ENCODE assay signal across 18 cellular contexts in genomic region chr2:131113566-131114227, GRCh38. TPM values are rescaled to one million over a fixed set of nuclear protein-coding genes. Genes with fewer than 3 reads are reported as not detected.
DNase-seq lines count a peak whose midpoint lies in the region; ATAC-seq and TF ChIP-seq lines count a peak whose summit lies in the region.
"Had no signal": no experiment of that assay in that cellular context is flagged by ENCODE, and none has a peak within 500 bp of the region (broad histone marks: within the 10 kb centered on the region; RNA-seq: fewer than 3 reads in every experiment).

No MANE protein-coding gene starts in this region.

- peak overlapping the region; percentile 46 for H3K27ac Mint-ChIP-seq in activated CD4-positive, alpha-beta T cell treated with anti-CD3 and anti-CD28 coated beads, Interleukin-2, amount 10 ng/mL, durations not matched to agents 7 days and 5 days
- H3K27ac Mint-ChIP-seq in stimulated activated naive B cell treated with anti-CD40 and anti-IgM and Interleukin-4, amounts not matched to agents 10 μg/mL and 1 μg/mL and 100 μg/mL, for 72 hours: peak overlapping the region; percentile 37

- peak overlapping the region; percentile 59 for H3K4me2 ChIP-seq in Loucy (ENCODE audit: low read depth, low read length, poor library complexity, severe bottlenecking)

- no peak overlapping the region for H3K4me3 Mint-ChIP-seq in activated CD4-positive, alpha-beta T cell treated with anti-CD3 and anti-CD28 coated beads, Interleukin-2, amount 10 ng/mL, durations not matched to agents 7 days and 5 days
- H3K4me3 Mint-ChIP-seq in stimulated activated naive B cell treated with anti-CD40 and anti-IgM and Interleukin-4, amounts not matched to agents 10 μg/mL and 1 μg/mL and 100 μg/mL, for 72 hours: no peak overlapping the region

- peaks cover 50% of the 10 kb centered on the region for H3K4me1 Mint-ChIP-seq in activated CD4-positive, alpha-beta T cell treated with anti-CD3 and anti-CD28 coated beads, Interleukin-2, amount 10 ng/mL, durations not matched to agents 7 days and 5 days
- peaks cover 26 to 55% of the 10 kb centered on the region in 2 donors for H3K4me1 Mint-ChIP-seq in stimulated activated naive B cell treated with anti-CD40 and anti-IgM and Interleukin-4, amounts not matched to agents 10 μg/mL and 1 μg/mL and 100 μg/mL, for 72 hours

- H3K9me3 ChIP-seq in Loucy (ENCODE audit: insufficient read depth, low read depth, low read length) (no peaks in the 10 kb centered on the region), BE2C (no peaks in the 10 kb centered on the region)
- H3K9me3 ChIP-seq: MG63 had no signal

- peaks cover 4% of the 10 kb centered on the region; the same call in 1 of the 2 replicates for H3K36me3 ChIP-seq in Loucy (ENCODE audit: insufficient read depth, low read length)
- no peaks in the 10 kb centered on the region for H3K36me3 ChIP-seq in BE2C

- CTCF ChIA-PET in activated CD4-positive, alpha-beta T cell treated with anti-CD3 and anti-CD28 coated beads, Interleukin-2, amount 10 ng/mL, durations not matched to agents 7 days and 5 days (lab: Charles Lee): interaction anchor here (1.0 to 1.7 kb wide), 2 partner anchors 12 to 20 kb away, joined by 4 to 5 read pairs; partner anchors contain the start of gene FAM168B

- H3K9me3 Mint-ChIP-seq in activated CD4-positive, alpha-beta T cell treated with anti-CD3 and anti-CD28 coated beads, Interleukin-2, amount 10 ng/mL, durations not matched to agents 7 days and 5 days: peaks cover 12% of the 10 kb centered on the region
- H3K9me3 Mint-ChIP-seq in stimulated activated naive B cell treated with anti-CD40 and anti-IgM and Interleukin-4, amounts not matched to agents 10 μg/mL and 1 μg/mL and 100 μg/mL, for 72 hours: peaks cover 6 to 7% of the 10 kb centered on the region in 2 donors

- no peak for TF ChIP-seq CTCF in Loucy (conservative IDR thresholded peaks at IDR 0.05; ENCODE audit: low read length)
- no peak for TF ChIP-seq CTCF in BE2C (IDR thresholded peaks at IDR 0.05; ENCODE audit: low read depth, low read length)

- ATAC-seq in left lobe of liver (no peak), HG03571 (IDR thresholded peaks at IDR 0.05; ENCODE audit: unreplicated experiment) (no peak)
- no peak for ATAC-seq in stimulated activated naive B cell treated with anti-CD40 and anti-IgM and Interleukin-4, amounts not matched to agents 10 μg/mL and 1 μg/mL and 100 μg/mL, for 72 hours (replicated peaks)
- ATAC-seq: PC-3 had no signal

- H3K4me1 ChIP-seq in Loucy (ENCODE audit: insufficient read depth, low read length, poor library complexity, severe bottlenecking) (peaks cover 43% of the 10 kb centered on the region), BE2C (no peaks in the 10 kb centered on the region)

- no peaks in the 10 kb centered on the region for H3K27me3 Mint-ChIP-seq in activated CD4-positive, alpha-beta T cell treated with anti-CD3 and anti-CD28 coated beads, Interleukin-2, amount 10 ng/mL, durations not matched to agents 7 days and 5 days
- no peaks in the 10 kb centered on the region for H3K27me3 Mint-ChIP-seq in stimulated activated naive B cell treated with anti-CD40 and anti-IgM and Interleukin-4, amounts not matched to agents 10 μg/mL and 1 μg/mL and 100 μg/mL, for 72 hours

- H3K9me2 ChIP-seq in Loucy (replicated peaks; ENCODE audit: low read depth, low read length): no peaks in the 10 kb centered on the region

- no peak overlapping the region for H3K4me3 ChIP-seq in Loucy (ENCODE audit: low read length, poor library complexity, severe bottlenecking)
- no peak overlapping the region for H3K4me3 ChIP-seq in BE2C (ENCODE audit: low read depth, low read length)
- H3K4me3 ChIP-seq: MG63 had no signal

- H3K27me3 ChIP-seq in Loucy (ENCODE audit: insufficient read depth, low read length, poor library complexity, severe bottlenecking) (no peaks in the 10 kb centered on the region), BE2C (no peaks in the 10 kb centered on the region)
- H3K27me3 ChIP-seq: MG63 had no signal

- H3K9ac ChIP-seq in Loucy (ENCODE audit: low read depth, low read length, poor library complexity, severe bottlenecking): no peak overlapping the region

- POLR2A ChIA-PET in activated CD4-positive, alpha-beta T cell treated with anti-CD3 and anti-CD28 coated beads, Interleukin-2, amount 10 ng/mL, durations not matched to agents 7 days and 5 days (lab: Charles Lee): no interaction called here

- no peak for DNase-seq in activated CD4-positive, alpha-beta T cell treated with anti-CD3 and anti-CD28 coated beads, Interleukin-2, amount 10 ng/mL, durations not matched to agents 7 days and 5 days
- DNase-seq in activated CD4-positive, alpha-beta T cell treated with anti-CD3 and anti-CD28 coated beads, Interleukin-2, amount 50 U/mL, for 4 hours: no peak
- DNase-seq in left lobe of liver (ENCODE audit: low spot score) (peak; percentile 3), BE2C (no peak), Ammon's horn (ENCODE audit: low spot score) (no peak)
- DNase-seq in stimulated activated naive B cell treated with anti-CD40 and anti-IgM and Interleukin-4, amounts not matched to agents 10 μg/mL and 1 μg/mL and 100 μg/mL, for 72 hours: no peak
- DNase-seq: 8988T, Calu3, DMS79 treated with DMSO at 0.1 percent for 48 hours, GDM1, KG1, MG63, NCI-H1092 treated with DMSO at 0.1 percent for 48 hours, NCI-H187, NCI-H446, PC-3 had no signal

- peaks cover 5% of the 10 kb centered on the region; the same call in 1 of the 2 replicates for H3F3A ChIP-seq in Loucy (ENCODE audit: low read depth)

- H2AFZ ChIP-seq in Loucy (ENCODE audit: low read length): no peak overlapping the region

- H3K79me2 ChIP-seq in Loucy (ENCODE audit: insufficient read depth, low read length): peaks cover 90% of the 10 kb centered on the region

- peaks cover 68% of the 10 kb centered on the region for H3K36me3 Mint-ChIP-seq in activated CD4-positive, alpha-beta T cell treated with anti-CD3 and anti-CD28 coated beads, Interleukin-2, amount 10 ng/mL, durations not matched to agents 7 days and 5 days (ENCODE audit: low read depth)
- peaks cover 62 to 75% of the 10 kb centered on the region in 2 donors for H3K36me3 Mint-ChIP-seq in stimulated activated naive B cell treated with anti-CD40 and anti-IgM and Interleukin-4, amounts not matched to agents 10 μg/mL and 1 μg/mL and 100 μg/mL, for 72 hours

- peaks cover 44% of the 10 kb centered on the region for H4K20me1 ChIP-seq in Loucy (ENCODE audit: insufficient read depth, low read length, poor library complexity, severe bottlenecking)

RNA-seq across cellular contexts. Expression of gene PLEKHB2, which starts 8.6 kb away (rescaled TPM):
- 10 to 100 TPM; 55.4 to 55.7 TPM for total RNA-seq in activated CD4-positive, alpha-beta T cell treated with anti-CD3 and anti-CD28 coated beads, Interleukin-2, amount 10 ng/mL, durations not matched to agents 7 days and 5 days
- total RNA-seq in left lobe of liver: 10.7 TPM
- polyA plus RNA-seq in BE2C (2012; ENCODE audit: insufficient read depth, insufficient read length, low read depth): 39.1 TPM

RNA-seq across cellular contexts. Expression of gene FAM168B, which starts 20.4 kb away (rescaled TPM):
- total RNA-seq in activated CD4-positive, alpha-beta T cell treated with anti-CD3 and anti-CD28 coated beads, Interleukin-2, amount 10 ng/mL, durations not matched to agents 7 days and 5 days: 10 to 100 TPM; 52.7 to 53.3 TPM
- total RNA-seq in left lobe of liver: 39.5 TPM
- 88.6 TPM for polyA plus RNA-seq in BE2C (2012; ENCODE audit: insufficient read depth, insufficient read length, low read depth)
